Comparison of ENCODE assay signal across 8 cellular contexts in genomic region chr3:77320514-77320913, GRCh38.
A peak's percentile ranks its signal among the peaks of the same experiment; 100 is the strongest.
DNase-seq lines count a peak whose midpoint lies in the region; ATAC-seq and TF ChIP-seq lines count a peak whose summit lies in the region.

No MANE protein-coding gene starts in this region.

- TF ChIP-seq CTCF in GM12873 (IDR thresholded peaks at IDR 0.05; ENCODE audit: insufficient read depth, low read depth, low read length, missing control alignments), result peak; percentile 63
- peak; percentile 86 for TF ChIP-seq CTCF in endodermal cell (conservative IDR thresholded peaks at IDR 0.05)
- TF ChIP-seq CTCF in prostate gland (IDR thresholded peaks at IDR 0.05), result peak; percentile 47 to 62 (median 54)

- H3K4me1 Mint-ChIP-seq in endodermal cell, result no peaks in the 10 kb centered on the region

- H3K27ac ChIP-seq in endodermal cell (ENCODE audit: low read depth, low read length) (no peak overlapping the region), prostate gland (no peak overlapping the region)

- no peak for ATAC-seq in GM18907 (IDR thresholded peaks at IDR 0.05; ENCODE audit: unreplicated experiment)

- no peak overlapping the region for H3K27ac Mint-ChIP-seq in endodermal cell

- H3K27me3 Mint-ChIP-seq in endodermal cell (ENCODE audit: insufficient read depth), result peaks cover 34% of the 10 kb centered on the region

- H3K9me3 ChIP-seq in endodermal cell (ENCODE audit: control insufficient read depth, low read length) (no peaks in the 10 kb centered on the region), prostate gland (no peaks in the 10 kb centered on the region)

- H3K36me3 ChIP-seq in endodermal cell (ENCODE audit: control insufficient read depth, insufficient read depth, low read length), result no peaks in the 10 kb centered on the region
- no peaks in the 10 kb centered on the region for H3K36me3 ChIP-seq in prostate gland

- H3K36me3 Mint-ChIP-seq in endodermal cell (ENCODE audit: low read depth), result no peaks in the 10 kb centered on the region

- no peak overlapping the region for H3K9ac ChIP-seq in endodermal cell (ENCODE audit: extremely low read depth, low read length, poor library complexity, severe bottlenecking)

- no peaks in the 10 kb centered on the region for H3K9me3 Mint-ChIP-seq in endodermal cell

- peak; percentile 34 for DNase-seq in NCI-H446 treated with DMSO at 0.1 percent for 48 hours (lab: John Stamatoyannopoulos, UW)
- no peak for DNase-seq in endodermal cell
- no peak for DNase-seq in prostate gland (ENCODE audit: low spot score)
- DNase-seq in NCI-H345 (lab: John Stamatoyannopoulos, UW), result no peak
- no peak for DNase-seq in NCI-H1417 treated with DMSO at 0.1 percent for 48 hours (lab: John Stamatoyannopoulos, UW)
- no peak for DNase-seq in posterior vena cava (ENCODE audit: low spot score)

- H3K4me3 ChIP-seq in endodermal cell (ENCODE audit: low read length), result no peak overlapping the region
- no peak overlapping the region for H3K4me3 ChIP-seq in prostate gland

- no peaks in the 10 kb centered on the region for H3K4me1 ChIP-seq in endodermal cell (ENCODE audit: control insufficient read depth, insufficient read depth, low read length)
- no peaks in the 10 kb centered on the region for H3K4me1 ChIP-seq in prostate gland (replicated peaks)

- TF ChIP-seq POLR2A in prostate gland (IDR thresholded peaks at IDR 0.05), result no peak

- no peak overlapping the region for H3K4me3 Mint-ChIP-seq in endodermal cell

- H3K27me3 ChIP-seq in endodermal cell (ENCODE audit: control insufficient read depth, insufficient read depth, low read length, poor library complexity, severe bottlenecking) (peaks cover 41% of the 10 kb centered on the region), prostate gland (replicated peaks; ENCODE audit: insufficient read depth) (no peaks in the 10 kb centered on the region)

- intact Hi-C loops in prostate gland (cut with DNase I), result no loop called here
- intact Hi-C loops in posterior vena cava (cut with DNase I), result no loop called here

- 0% methylated on average over 2 of the region's 3 CpGs; no CpG with 5 or more reads in 1 of the 2 experiments for WGBS in endodermal cell (ENCODE audit: insufficient coverage in 1 of 2, insufficient read length in 1 of 2), 2 experiments
- WGBS in prostate gland, result 38% methylated on average over 3 of the region's 3 CpGs
